17 cellular contexts compared by ENCODE assay signal in the genomic region with DNA sequence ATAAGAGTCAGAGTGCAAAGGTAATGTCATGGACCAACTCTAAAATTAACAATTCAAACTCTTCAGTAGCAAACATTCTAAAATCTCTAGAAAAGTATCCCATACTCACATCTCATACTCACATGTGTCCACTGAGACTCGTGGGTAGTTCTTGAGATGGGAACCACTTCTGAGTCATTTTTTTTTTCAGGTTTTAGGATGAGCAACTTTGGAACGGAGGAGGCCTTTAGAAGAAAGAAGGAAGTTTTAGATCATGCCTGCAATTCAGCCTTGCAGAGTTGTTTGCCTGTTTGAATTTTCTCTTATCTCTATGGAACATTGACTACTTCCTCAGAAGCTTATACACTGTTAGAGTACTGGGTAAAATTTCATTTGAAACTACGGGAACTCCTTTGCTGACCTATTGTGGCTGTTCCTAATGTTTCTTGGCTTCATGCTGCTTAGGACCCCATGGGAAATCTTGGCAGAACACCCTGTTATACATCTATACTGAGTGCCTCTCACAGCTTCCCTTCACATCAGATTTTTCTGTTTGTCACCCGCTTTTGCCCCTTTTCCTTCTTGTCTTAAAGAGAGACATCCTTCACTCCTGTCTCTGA.
DNase-seq lines count a peak whose midpoint lies in the region; ATAC-seq and TF ChIP-seq lines count a peak whose summit lies in the region.
"Had no signal": no experiment of that assay in that cellular context is flagged by ENCODE, and none has a peak within 500 bp of the region (broad histone marks: within the 10 kb centered on the region; RNA-seq: fewer than 3 reads in every experiment).

No MANE protein-coding gene starts in this region.

- TF ChIP-seq POLR2A in body of pancreas (IDR thresholded peaks at IDR 0.05) = no peak
- TF ChIP-seq POLR2A in gastroesophageal sphincter (IDR thresholded peaks at IDR 0.05) = no peak

- WGBS in body of pancreas, 2 donors = 42 to 58% methylated on average over 4 of the region's 4 CpGs
- WGBS in gastroesophageal sphincter (ENCODE audit: low coverage in 1 of 2), 2 donors = 60% methylated on average over 4 of the region's 4 CpGs

- H3K36me3 ChIP-seq in body of pancreas (replicated peaks in 1 of 2; ENCODE audit: insufficient read depth in 1 of 2, low read depth in 2 of 2) (no peaks in the 10 kb centered on the region), gastroesophageal sphincter (no peaks in the 10 kb centered on the region), tibial artery (no peaks in the 10 kb centered on the region)
- H3K36me3 ChIP-seq: neutrophil had no signal

- H3K4me3 ChIP-seq in body of pancreas (no peak overlapping the region), gastroesophageal sphincter (peak overlapping the region; percentile 4 to 31), tibial artery (peak overlapping the region; percentile 34 to 42)

- TF ChIP-seq CTCF in body of pancreas (IDR thresholded peaks at IDR 0.05) = no peak
- TF ChIP-seq CTCF in gastroesophageal sphincter (IDR thresholded peaks at IDR 0.05) = no peak
- TF ChIP-seq CTCF in omental fat pad (IDR thresholded peaks at IDR 0.05) = no peak
- no peak for TF ChIP-seq CTCF in tibial artery (IDR thresholded peaks at IDR 0.05)

- H3K27me3 ChIP-seq in body of pancreas = no peaks in the 10 kb centered on the region
- H3K27me3 ChIP-seq in gastroesophageal sphincter = no peaks in the 10 kb centered on the region
- no peaks in the 10 kb centered on the region for H3K27me3 ChIP-seq in tibial artery
- H3K27me3 ChIP-seq: dorsolateral prefrontal cortex, neutrophil had no signal

- H3K9me3 ChIP-seq in body of pancreas (no peaks in the 10 kb centered on the region), gastroesophageal sphincter (no peaks in the 10 kb centered on the region), tibial artery (no peaks in the 10 kb centered on the region)
- H3K9me3 ChIP-seq: neutrophil had no signal

- H3K27ac ChIP-seq in body of pancreas (no peak overlapping the region), gastroesophageal sphincter (peak overlapping the region in 2 of 4 donors; percentile 40 to 59), tibial artery (peak overlapping the region; percentile 73 to 74)
- H3K27ac ChIP-seq: neutrophil had no signal

- intact Hi-C loops in body of pancreas (cut with DNase I) (no loop called here), tibial artery (cut with DNase I; ENCODE audit: low total_unique reads) (no loop called here)

- peaks cover 8% of the 10 kb centered on the region for H3K4me1 ChIP-seq in body of pancreas
- H3K4me1 ChIP-seq in gastroesophageal sphincter = peaks cover 0 to 19% (median 0%) of the 10 kb centered on the region in 3 donors
- H3K4me1 ChIP-seq in tibial artery = peaks cover 0 to 41% (median 14%) of the 10 kb centered on the region in 4 donors

- ATAC-seq in body of pancreas = peak; percentile 18
- peak; percentile 72 for ATAC-seq in gastroesophageal sphincter
- peak; percentile 48 for ATAC-seq in omental fat pad (ENCODE audit: low FRiP score)
- no peak for ATAC-seq in GM21619 (IDR thresholded peaks at IDR 0.05; ENCODE audit: unreplicated experiment)
- ATAC-seq in GM19455 (IDR thresholded peaks at IDR 0.05; ENCODE audit: unreplicated experiment) = no peak

- DNase-seq in body of pancreas (no peak), omental fat pad (ENCODE audit: low spot score) (no peak), tibial artery (peak in 1 of 2 donors; percentile 62)
- no peak for DNase-seq in activated T-cell treated with anti-CD3 and anti-CD28 coated beads, Interleukin-2, amount 50 U/mL, for 48 hours
- DNase-seq: activated CD4-positive, alpha-beta T cell treated with anti-CD3 and anti-CD28 coated beads, Interleukin-2, amount 10 ng/mL, durations not matched to agents 24 days and 14 days; activated naive CD8-positive, alpha-beta T cell treated with anti-CD3 and anti-CD28 coated beads, Interleukin-2, amount 10 ng/mL, durations not matched to agents 7 days and 5 days; CD4-positive, alpha-beta T cell; dorsolateral prefrontal cortex; GOT3; MM.1S; NCI-H1436 treated with DMSO at 0.1 percent for 48 hours; NCI-H2171; NCI-H526 treated with DMSO at 0.1 percent for 48 hours had no signal

- no peak for TF ChIP-seq EP300 in gastroesophageal sphincter (IDR thresholded peaks at IDR 0.05)

Comparison
In these comparisons a context has a peak if more than half of its experiments do, and no peak if none do; other contexts are left out.
1. ATAC-seq: peak in body of pancreas (single experiment), gastroesophageal sphincter (single experiment) and omental fat pad (single experiment); none in GM21619 (single experiment) and GM19455 (single experiment).
2. H3K27ac ChIP-seq: peak in tibial artery (2 of 2); none in body of pancreas (0 of 4).
3. H3K4me3 ChIP-seq: peak in gastroesophageal sphincter (2 of 2) and tibial artery (2 of 2); none in body of pancreas (0 of 2).